17 cellular contexts compared by ENCODE assay signal in the genomic region with DNA sequence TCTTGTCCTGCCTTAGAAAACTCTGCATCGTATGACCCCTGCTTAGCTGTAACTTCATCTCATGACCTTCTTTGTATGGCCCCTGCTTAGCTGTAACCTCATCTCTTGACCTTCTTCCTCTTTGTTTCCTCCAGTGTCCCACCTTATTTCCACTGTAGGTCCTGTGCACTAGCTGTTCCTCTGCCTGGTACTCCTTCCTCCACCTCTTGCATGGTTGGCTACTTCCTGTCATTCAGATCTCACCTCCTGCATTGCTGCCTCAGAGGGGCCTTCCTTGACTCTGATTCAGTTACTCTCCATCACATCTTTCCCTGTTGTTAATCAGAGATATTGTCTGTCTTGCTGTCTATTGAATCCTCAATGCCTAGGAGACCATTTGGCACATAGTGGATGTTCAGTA.
DNase-seq lines count a peak whose midpoint lies in the region; ATAC-seq and TF ChIP-seq lines count a peak whose summit lies in the region.
"Had no signal": no experiment of that assay in that cellular context is flagged by ENCODE, and none has a peak within 500 bp of the region (broad histone marks: within the 10 kb centered on the region; RNA-seq: fewer than 3 reads in every experiment).

No MANE protein-coding gene starts in this region.

- CTCF ChIA-PET in T-cell (lab: Charles Lee), result interaction anchor here (0.6 to 2.3 kb wide), 7 partner anchors 10 to 116 kb away, joined by 3 to 7 read pairs (median 4); no protein-coding TSS in a partner anchor

- H3K4me1 Mint-ChIP-seq in T-cell, result peaks cover 29 to 45% (median 40%) of the 10 kb centered on the region in 3 donors

- ATAC-seq in left ventricle myocardium superior (peak; percentile 11), Right ventricle myocardium inferior (no peak), T-cell (replicated peaks in 1 of 4) (peak in 1 of 4 experiments; percentile 39), HG02588 (IDR thresholded peaks at IDR 0.05; ENCODE audit: unreplicated experiment) (no peak)

- intact Hi-C loops in left ventricle myocardium superior (cut with micrococcal nuclease) (loop anchor here (2.0 kb wide), 1 partner anchor 90 kb away; no protein-coding TSS in a partner anchor), Right ventricle myocardium inferior (cut with DNase I) (loop anchor here (1.0 to 10.0 kb wide), 3 partner anchors 64 to 440 kb away; partner anchors contain the start of genes PDE8A and ZSCAN2), transverse colon (cut with DNase I; ENCODE audit: low total_unique reads) (loop anchor here (5.0 kb wide), 1 partner anchor 83 kb away; no protein-coding TSS in a partner anchor)

- H3K36me3 ChIP-seq in transverse colon, result no peaks in the 10 kb centered on the region
- no peaks in the 10 kb centered on the region for H3K36me3 ChIP-seq in osteoblast (ENCODE audit: insufficient read depth, low read length)
- H3K36me3 ChIP-seq: heart right ventricle, spleen, tibial nerve had no signal

- POLR2A ChIA-PET in T-cell (lab: Charles Lee), result interaction anchor here in 1 of 2 donors (0.6 kb wide), 1 partner anchor 79 kb away, joined by 3 read pairs; no protein-coding TSS in a partner anchor

- DNase-seq in left ventricle myocardium superior, result no peak
- DNase-seq in Right ventricle myocardium inferior (ENCODE audit: missing footprints), result no peak
- DNase-seq in T-cell, result no peak
- no peak for DNase-seq in transverse colon
- no peak for DNase-seq in osteoblast (ENCODE audit: insufficient read length, low spot score, missing footprints)
- no peak for DNase-seq in NCI-H2081 treated with DMSO at 0.1 percent for 48 hours (lab: John Stamatoyannopoulos, UW)
- DNase-seq: amniotic stem cell, NCI-H1092, NCI-H524 treated with DMSO at 0.1 percent for 48 hours, SHP77, spleen had no signal

- no peaks in the 10 kb centered on the region for H3K9me3 Mint-ChIP-seq in T-cell
- H3K9me3 Mint-ChIP-seq: WTC11 had no signal

- H3K27ac ChIP-seq in layer of hippocampus (ENCODE audit: low read depth, low read length) (peak overlapping the region; percentile 6), transverse colon (peak overlapping the region in 3 of 4 donors; percentile 6 to 20 (median 11)), osteoblast (ENCODE audit: low read depth, low read length) (no peak overlapping the region)
- H3K27ac ChIP-seq: KMS-11 had no signal

- H2AFZ ChIP-seq in osteoblast (ENCODE audit: low read length), result no peak overlapping the region

- H3K27me3 Mint-ChIP-seq in T-cell, result no peaks in the 10 kb centered on the region

- 43 to 50% methylated on average over 1 of the region's 1 CpG for WGBS in transverse colon (ENCODE audit: low coverage in 1 of 2), 2 donors

- TF ChIP-seq CTCF in transverse colon (IDR thresholded peaks at IDR 0.05), result no peak
- TF ChIP-seq CTCF in osteoblast (IDR thresholded peaks at IDR 0.05; ENCODE audit: extremely low read depth, low read depth, low read length), result no peak

- TF ChIP-seq EP300 in transverse colon (IDR thresholded peaks at IDR 0.05; ENCODE audit: low read depth), result no peak

- no peak overlapping the region for H3K4me2 ChIP-seq in osteoblast (ENCODE audit: insufficient read depth, low read length)
- H3K4me2 ChIP-seq: KMS-11 had no signal

- no peak overlapping the region for H3K4me3 ChIP-seq in transverse colon
- H3K4me3 ChIP-seq in osteoblast (ENCODE audit: insufficient read depth, low read length), result no peak overlapping the region
- H3K4me3 ChIP-seq: heart right ventricle, spleen, tibial nerve had no signal

- H3K4me3 Mint-ChIP-seq in T-cell, result no peak overlapping the region
- H3K4me3 Mint-ChIP-seq: WTC11 had no signal

- in situ Hi-C loops in transverse colon (cut with MboI; ENCODE audit: low pct_ligation_motif_present in 1 of 4, low pct_unique_long_range_greater_than_20kb in 1 of 4, low sequenced_read_pairs in 3 of 4), result loop anchor here in 3 of 4 donors (5.0 to 10.0 kb wide), 3 partner anchors 80 to 93 kb away; no protein-coding TSS in a partner anchor

- TF ChIP-seq POLR2A in transverse colon (IDR thresholded peaks at IDR 0.05), result no peak

- no peaks in the 10 kb centered on the region for H3K9me3 ChIP-seq in transverse colon
- H3K9me3 ChIP-seq in osteoblast (ENCODE audit: low read depth, low read length), result no peaks in the 10 kb centered on the region
- H3K9me3 ChIP-seq: heart right ventricle, spleen, tibial nerve had no signal

- H3K4me1 ChIP-seq in transverse colon, result peaks cover 9 to 52% (median 16%) of the 10 kb centered on the region in 4 donors
- H3K4me1 ChIP-seq in osteoblast (ENCODE audit: insufficient read depth, low read length), result peaks cover 20% of the 10 kb centered on the region

- peaks cover 61% of the 10 kb centered on the region for H3K79me2 ChIP-seq in osteoblast (ENCODE audit: insufficient read depth, low read length)

- no peaks in the 10 kb centered on the region for H3K36me3 Mint-ChIP-seq in T-cell
- H3K36me3 Mint-ChIP-seq: WTC11 had no signal

- H3K27me3 ChIP-seq in layer of hippocampus (ENCODE audit: control insufficient read depth, insufficient read depth, low read length) (no peaks in the 10 kb centered on the region), transverse colon (no peaks in the 10 kb centered on the region), osteoblast (ENCODE audit: insufficient read depth, low read length) (no peaks in the 10 kb centered on the region)
- H3K27me3 ChIP-seq: heart right ventricle, spleen, tibial nerve had no signal

- H4K20me1 ChIP-seq in osteoblast (ENCODE audit: insufficient read depth, low read length), result no peaks in the 10 kb centered on the region

- peak overlapping the region; percentile 55 to 68 for H3K27ac Mint-ChIP-seq in T-cell
- H3K27ac Mint-ChIP-seq: WTC11 had no signal
